2 cellular contexts compared by ENCODE assay signal in the genomic region with DNA sequence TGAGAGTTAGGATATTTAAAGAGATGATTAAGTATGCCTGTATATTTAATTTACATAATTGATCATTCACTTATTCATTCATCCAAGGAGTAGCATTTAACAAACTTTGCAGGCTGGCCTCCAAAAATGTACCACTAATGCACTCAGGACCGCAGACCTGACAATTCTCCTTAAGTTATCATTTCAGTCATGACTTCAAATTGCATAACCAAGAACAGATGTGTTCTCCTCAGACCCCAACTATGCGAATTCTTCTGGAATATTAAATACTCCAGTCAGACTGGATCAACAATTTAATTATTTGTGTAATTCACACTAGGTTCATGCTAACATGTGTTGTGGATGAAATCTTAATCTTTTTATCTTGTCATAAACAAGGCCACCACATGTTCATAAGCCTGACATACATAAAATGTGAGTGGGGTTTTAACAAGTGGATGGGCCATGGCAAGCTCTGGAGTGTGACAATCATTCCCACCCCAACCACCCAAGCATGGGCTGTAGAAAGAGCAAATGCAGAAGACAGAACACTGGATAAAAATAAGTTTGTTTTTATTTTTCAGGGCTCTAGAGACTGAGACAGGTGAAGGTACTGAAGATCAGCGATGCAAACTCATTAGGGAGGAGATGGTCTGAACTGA.
TF ChIP-seq lines count a peak whose summit lies in the region.

No MANE protein-coding gene starts in this region.

TF ChIP-seq in SK-N-SH, 30 proteins besides CTCF, POLR2A, EP300 and RAD21:
- no peak for TF ChIP-seq ELF1 (IDR thresholded peaks at IDR 0.05)
- peak; percentile 60; the same call in 1 of the 2 replicates for TF ChIP-seq RCOR1 (IDR thresholded peaks at IDR 0.05; ENCODE audit: low read length)
- TF ChIP-seq SMC3 (IDR thresholded peaks at IDR 0.05; ENCODE audit: low read depth, low read length), result no peak
- TF ChIP-seq SIN3A (IDR thresholded peaks at IDR 0.05; ENCODE audit: borderline replicate concordance, low read depth, low read length), result no peak
TF ChIP-seq in SK-N-SH: peak in this region for 1.

TF ChIP-seq in GM23338, 12 proteins besides CTCF, POLR2A, EP300 and RAD21:
- TF ChIP-seq, protein P1, sequence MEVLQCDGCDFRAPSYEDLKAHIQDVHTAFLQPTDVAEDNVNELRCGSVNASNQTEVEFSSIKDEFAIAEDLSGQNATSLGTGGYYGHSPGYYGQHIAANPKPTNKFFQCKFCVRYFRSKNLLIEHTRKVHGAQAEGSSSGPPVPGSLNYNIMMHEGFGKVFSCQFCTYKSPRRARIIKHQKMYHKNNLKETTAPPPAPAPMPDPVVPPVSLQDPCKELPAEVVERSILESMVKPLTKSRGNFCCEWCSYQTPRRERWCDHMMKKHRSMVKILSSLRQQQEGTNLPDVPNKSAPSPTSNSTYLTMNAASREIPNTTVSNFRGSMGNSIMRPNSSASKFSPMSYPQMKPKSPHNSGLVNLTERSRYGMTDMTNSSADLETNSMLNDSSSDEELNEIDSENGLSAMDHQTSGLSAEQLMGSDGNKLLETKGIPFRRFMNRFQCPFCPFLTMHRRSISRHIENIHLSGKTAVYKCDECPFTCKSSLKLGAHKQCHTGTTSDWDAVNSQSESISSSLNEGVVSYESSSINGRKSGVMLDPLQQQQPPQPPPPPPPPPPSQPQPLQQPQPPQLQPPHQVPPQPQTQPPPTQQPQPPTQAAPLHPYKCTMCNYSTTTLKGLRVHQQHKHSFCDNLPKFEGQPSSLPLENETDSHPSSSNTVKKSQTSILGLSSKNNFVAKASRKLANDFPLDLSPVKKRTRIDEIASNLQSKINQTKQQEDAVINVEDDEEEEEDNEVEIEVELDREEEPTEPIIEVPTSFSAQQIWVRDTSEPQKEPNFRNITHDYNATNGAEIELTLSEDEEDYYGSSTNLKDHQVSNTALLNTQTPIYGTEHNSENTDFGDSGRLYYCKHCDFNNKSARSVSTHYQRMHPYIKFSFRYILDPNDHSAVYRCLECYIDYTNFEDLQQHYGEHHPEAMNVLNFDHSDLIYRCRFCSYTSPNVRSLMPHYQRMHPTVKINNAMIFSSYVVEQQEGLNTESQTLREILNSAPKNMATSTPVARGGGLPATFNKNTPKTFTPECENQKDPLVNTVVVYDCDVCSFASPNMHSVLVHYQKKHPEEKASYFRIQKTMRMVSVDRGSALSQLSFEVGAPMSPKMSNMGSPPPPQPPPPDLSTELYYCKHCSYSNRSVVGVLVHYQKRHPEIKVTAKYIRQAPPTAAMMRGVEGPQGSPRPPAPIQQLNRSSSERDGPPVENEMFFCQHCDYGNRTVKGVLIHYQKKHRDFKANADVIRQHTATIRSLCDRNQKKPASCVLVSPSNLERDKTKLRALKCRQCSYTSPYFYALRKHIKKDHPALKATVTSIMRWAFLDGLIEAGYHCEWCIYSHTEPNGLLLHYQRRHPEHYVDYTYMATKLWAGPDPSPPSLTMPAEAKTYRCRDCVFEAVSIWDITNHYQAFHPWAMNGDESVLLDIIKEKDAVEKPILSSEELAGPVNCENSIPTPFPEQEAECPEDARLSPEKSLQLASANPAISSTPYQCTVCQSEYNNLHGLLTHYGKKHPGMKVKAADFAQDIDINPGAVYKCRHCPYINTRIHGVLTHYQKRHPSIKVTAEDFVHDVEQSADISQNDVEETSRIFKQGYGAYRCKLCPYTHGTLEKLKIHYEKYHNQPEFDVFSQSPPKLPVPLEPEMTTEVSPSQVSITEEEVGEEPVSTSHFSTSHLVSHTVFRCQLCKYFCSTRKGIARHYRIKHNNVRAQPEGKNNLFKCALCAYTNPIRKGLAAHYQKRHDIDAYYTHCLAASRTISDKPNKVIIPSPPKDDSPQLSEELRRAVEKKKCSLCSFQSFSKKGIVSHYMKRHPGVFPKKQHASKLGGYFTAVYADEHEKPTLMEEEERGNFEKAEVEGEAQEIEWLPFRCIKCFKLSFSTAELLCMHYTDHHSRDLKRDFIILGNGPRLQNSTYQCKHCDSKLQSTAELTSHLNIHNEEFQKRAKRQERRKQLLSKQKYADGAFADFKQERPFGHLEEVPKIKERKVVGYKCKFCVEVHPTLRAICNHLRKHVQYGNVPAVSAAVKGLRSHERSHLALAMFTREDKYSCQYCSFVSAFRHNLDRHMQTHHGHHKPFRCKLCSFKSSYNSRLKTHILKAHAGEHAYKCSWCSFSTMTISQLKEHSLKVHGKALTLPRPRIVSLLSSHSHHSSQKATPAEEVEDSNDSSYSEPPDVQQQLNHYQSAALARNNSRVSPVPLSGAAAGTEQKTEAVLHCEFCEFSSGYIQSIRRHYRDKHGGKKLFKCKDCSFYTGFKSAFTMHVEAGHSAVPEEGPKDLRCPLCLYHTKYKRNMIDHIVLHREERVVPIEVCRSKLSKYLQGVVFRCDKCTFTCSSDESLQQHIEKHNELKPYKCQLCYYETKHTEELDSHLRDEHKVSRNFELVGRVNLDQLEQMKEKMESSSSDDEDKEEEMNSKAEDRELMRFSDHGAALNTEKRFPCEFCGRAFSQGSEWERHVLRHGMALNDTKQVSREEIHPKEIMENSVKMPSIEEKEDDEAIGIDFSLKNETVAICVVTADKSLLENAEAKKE (CRISPR knock-in tag; IDR thresholded peaks at IDR 0.05), result no peak
- TF ChIP-seq EZH2phosphoT487 (IDR thresholded peaks at IDR 0.05; ENCODE audit: unreplicated experiment), result no peak
- no peak for TF ChIP-seq ZNF331 (CRISPR knock-in tag; IDR thresholded peaks at IDR 0.05; ENCODE audit: low read depth)
- no peak for TF ChIP-seq EZH2 (IDR thresholded peaks at IDR 0.05; ENCODE audit: low read depth, unreplicated experiment)
- no peak for TF ChIP-seq STAT1 (IDR thresholded peaks at IDR 0.05; ENCODE audit: unreplicated experiment)
- no peak for TF ChIP-seq POLR2AphosphoS5 (IDR thresholded peaks at IDR 0.05; ENCODE audit: low read depth)
- no peak for TF ChIP-seq JUNB (IDR thresholded peaks at IDR 0.05; ENCODE audit: unreplicated experiment)
- TF ChIP-seq CREB1 (CRISPR knock-in tag; IDR thresholded peaks at IDR 0.05; ENCODE audit: low read depth), result no peak
- TF ChIP-seq, protein P2, sequence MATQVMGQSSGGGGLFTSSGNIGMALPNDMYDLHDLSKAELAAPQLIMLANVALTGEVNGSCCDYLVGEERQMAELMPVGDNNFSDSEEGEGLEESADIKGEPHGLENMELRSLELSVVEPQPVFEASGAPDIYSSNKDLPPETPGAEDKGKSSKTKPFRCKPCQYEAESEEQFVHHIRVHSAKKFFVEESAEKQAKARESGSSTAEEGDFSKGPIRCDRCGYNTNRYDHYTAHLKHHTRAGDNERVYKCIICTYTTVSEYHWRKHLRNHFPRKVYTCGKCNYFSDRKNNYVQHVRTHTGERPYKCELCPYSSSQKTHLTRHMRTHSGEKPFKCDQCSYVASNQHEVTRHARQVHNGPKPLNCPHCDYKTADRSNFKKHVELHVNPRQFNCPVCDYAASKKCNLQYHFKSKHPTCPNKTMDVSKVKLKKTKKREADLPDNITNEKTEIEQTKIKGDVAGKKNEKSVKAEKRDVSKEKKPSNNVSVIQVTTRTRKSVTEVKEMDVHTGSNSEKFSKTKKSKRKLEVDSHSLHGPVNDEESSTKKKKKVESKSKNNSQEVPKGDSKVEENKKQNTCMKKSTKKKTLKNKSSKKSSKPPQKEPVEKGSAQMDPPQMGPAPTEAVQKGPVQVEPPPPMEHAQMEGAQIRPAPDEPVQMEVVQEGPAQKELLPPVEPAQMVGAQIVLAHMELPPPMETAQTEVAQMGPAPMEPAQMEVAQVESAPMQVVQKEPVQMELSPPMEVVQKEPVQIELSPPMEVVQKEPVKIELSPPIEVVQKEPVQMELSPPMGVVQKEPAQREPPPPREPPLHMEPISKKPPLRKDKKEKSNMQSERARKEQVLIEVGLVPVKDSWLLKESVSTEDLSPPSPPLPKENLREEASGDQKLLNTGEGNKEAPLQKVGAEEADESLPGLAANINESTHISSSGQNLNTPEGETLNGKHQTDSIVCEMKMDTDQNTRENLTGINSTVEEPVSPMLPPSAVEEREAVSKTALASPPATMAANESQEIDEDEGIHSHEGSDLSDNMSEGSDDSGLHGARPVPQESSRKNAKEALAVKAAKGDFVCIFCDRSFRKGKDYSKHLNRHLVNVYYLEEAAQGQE (IDR thresholded peaks at IDR 0.05; ENCODE audit: unreplicated experiment), result no peak
- TF ChIP-seq, protein P3, sequence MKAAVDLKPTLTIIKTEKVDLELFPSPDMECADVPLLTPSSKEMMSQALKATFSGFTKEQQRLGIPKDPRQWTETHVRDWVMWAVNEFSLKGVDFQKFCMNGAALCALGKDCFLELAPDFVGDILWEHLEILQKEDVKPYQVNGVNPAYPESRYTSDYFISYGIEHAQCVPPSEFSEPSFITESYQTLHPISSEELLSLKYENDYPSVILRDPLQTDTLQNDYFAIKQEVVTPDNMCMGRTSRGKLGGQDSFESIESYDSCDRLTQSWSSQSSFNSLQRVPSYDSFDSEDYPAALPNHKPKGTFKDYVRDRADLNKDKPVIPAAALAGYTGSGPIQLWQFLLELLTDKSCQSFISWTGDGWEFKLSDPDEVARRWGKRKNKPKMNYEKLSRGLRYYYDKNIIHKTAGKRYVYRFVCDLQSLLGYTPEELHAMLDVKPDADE (IDR thresholded peaks at IDR 0.05), result no peak
- TF ChIP-seq ZNF114 (CRISPR knock-in tag; IDR thresholded peaks at IDR 0.05), result no peak
- no peak for TF ChIP-seq NANOG (IDR thresholded peaks at IDR 0.05; ENCODE audit: borderline replicate concordance)
